ENCODE assay signal across 8 cellular contexts in the genomic region with DNA sequence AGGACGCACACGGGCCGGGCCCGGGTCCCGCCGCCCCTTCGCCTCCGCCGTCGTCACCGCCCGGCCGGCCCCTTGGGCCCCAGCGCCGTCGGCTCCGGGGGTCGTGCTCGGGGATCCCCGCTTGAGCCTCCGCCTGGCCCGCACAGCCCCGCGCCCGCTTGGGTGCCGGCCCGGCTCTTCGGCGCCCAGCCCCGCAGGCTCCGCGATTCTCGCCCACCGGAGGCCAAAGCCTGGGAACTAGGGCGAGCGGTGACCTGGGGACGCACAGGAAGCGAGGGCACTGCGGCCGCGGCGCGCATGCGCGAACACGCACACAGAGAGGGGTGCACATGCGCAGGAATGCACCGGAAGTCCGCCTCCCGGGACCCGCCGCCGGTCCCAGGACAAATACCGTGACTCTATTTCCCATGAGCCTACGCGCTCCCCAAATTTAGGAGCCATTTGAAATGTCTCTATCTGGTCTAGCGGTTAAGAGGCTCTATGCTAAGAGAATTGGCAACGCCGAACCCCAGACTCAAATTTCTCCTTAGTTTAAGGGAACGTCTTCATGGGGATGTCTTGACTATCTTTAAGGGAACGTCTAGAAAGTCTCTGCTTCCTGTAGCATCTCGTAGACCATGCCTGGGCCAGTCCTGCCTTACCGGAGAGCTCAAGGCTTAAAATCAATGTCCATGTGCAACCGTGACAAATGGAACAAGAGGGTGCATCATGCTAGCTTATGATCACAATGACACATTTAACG. TPM values are rescaled to one million over a fixed set of nuclear protein-coding genes. Genes with fewer than 3 reads are reported as not detected.
DNase-seq lines count a peak whose midpoint lies in the region; ATAC-seq, FAIRE-seq and TF ChIP-seq lines count a peak whose summit lies in the region.

A gene (minus strand): TSS at position 282 of the 742 bp plus-strand sequence. CDS start 1,774 bp downstream, outside the sequence.

- H3K27me3 ChIP-seq in Caco-2 (replicated peaks; ENCODE audit: control insufficient read depth, insufficient read depth, low read length), result no peaks in the 10 kb centered on the region
- no peaks in the 10 kb centered on the region for H3K27me3 ChIP-seq in effector memory CD4-positive, alpha-beta T cell (replicated peaks; ENCODE audit: control insufficient read depth, insufficient read depth, low read length, poor library complexity, severe bottlenecking)

- ATAC-seq in GM21381 (IDR thresholded peaks at IDR 0.05; ENCODE audit: unreplicated experiment) (peak; percentile 89), memory B cell (ENCODE audit: low read depth) (peak; percentile 89)

- peaks cover 8% of the 10 kb centered on the region for H3K4me1 Mint-ChIP-seq in Caco-2 (ENCODE audit: low read depth, unreplicated experiment)
- H3K4me1 Mint-ChIP-seq in memory B cell, result peaks cover 35% of the 10 kb centered on the region

- POLR2A ChIA-PET in Caco-2 (lab: Charles Lee), result no interaction called here

- peaks cover 17% of the 10 kb centered on the region for H3K36me3 Mint-ChIP-seq in Caco-2 (ENCODE audit: insufficient read depth, unreplicated experiment)
- H3K36me3 Mint-ChIP-seq in memory B cell, result peaks cover 20% of the 10 kb centered on the region

- CTCF ChIA-PET in Caco-2 (lab: Charles Lee), result no interaction called here

- peak; percentile 97 for DNase-seq in Caco-2
- peak; percentile 100 for DNase-seq in HTR-8/SVneo (ENCODE audit: insufficient read length, low spot score)
- DNase-seq in NOMO-1 treated with DMSO at 0.1 percent for 48 hours (lab: John Stamatoyannopoulos, UW; ENCODE audit: unreplicated experiment), result peak; percentile 90
- peak; percentile 91 to 92 for DNase-seq in activated CD8-positive, alpha-beta memory T cell treated with anti-CD3 and anti-CD28 coated beads for 4 hours (ENCODE audit: low read depth in 2 of 2)
- DNase-seq in effector memory CD4-positive, alpha-beta T cell, result peak; percentile 86 to 92 (median 90)
- peak; percentile 82 to 86 for DNase-seq in memory B cell (ENCODE audit: low spot score in 2 of 2)
- DNase-seq in stimulated activated CD8-positive, alpha-beta memory T cell treated with anti-CD3 and anti-CD28 coated beads, Interleukin-12 subunit alpha, Interleukin-12 subunit beta, amount 100 ng/mL, for 1 hour (ENCODE audit: low read depth), result peak; percentile 96

- peaks cover 22% of the 10 kb centered on the region for H3K9me3 Mint-ChIP-seq in Caco-2 (ENCODE audit: unreplicated experiment)
- peaks cover 3% of the 10 kb centered on the region for H3K9me3 Mint-ChIP-seq in memory B cell

- intact Hi-C loops in Caco-2 (cut with micrococcal nuclease; ENCODE audit: unreplicated experiment), result loop anchor here (1.0 to 2.0 kb wide), 2 partner anchors 22 to 70 kb away; a partner anchor contains a TSS

- peaks cover 16% of the 10 kb centered on the region for H3K9me3 ChIP-seq in Caco-2
- no peaks in the 10 kb centered on the region for H3K9me3 ChIP-seq in effector memory CD4-positive, alpha-beta T cell (ENCODE audit: control insufficient read depth, low read length)

- no peak for TF ChIP-seq CTCF in Caco-2 (IDR thresholded peaks at IDR 0.05; ENCODE audit: insufficient read depth in 1 of 2, low read depth in 1 of 2, low read length in 1 of 2, severe bottlenecking in 1 of 2, unreplicated experiment in 1 of 2)

- H3K27ac ChIP-seq in effector memory CD4-positive, alpha-beta T cell (ENCODE audit: insufficient read depth, low read length, poor library complexity, severe bottlenecking), result peak within 1 kb of the TSS; percentile 75

- peak; percentile 93 for FAIRE-seq in HTR-8/SVneo (lab: Jason Lieb, UNC)

- peak within 1 kb of the TSS; percentile 85 for H3K4me3 ChIP-seq in Caco-2 (ENCODE audit: low read depth, low read length)
- H3K4me3 ChIP-seq in effector memory CD4-positive, alpha-beta T cell (ENCODE audit: insufficient read depth, low read depth, low read length, poor library complexity, severe bottlenecking), result peak within 1 kb of the TSS; percentile 82

- H3K4me3 Mint-ChIP-seq in Caco-2 (ENCODE audit: unreplicated experiment), result peak within 1 kb of the TSS; percentile 88
- peak within 1 kb of the TSS; percentile 93 for H3K4me3 Mint-ChIP-seq in memory B cell

- H3K4me1 ChIP-seq in Caco-2, result no peaks in the 10 kb centered on the region
- H3K4me1 ChIP-seq in effector memory CD4-positive, alpha-beta T cell (ENCODE audit: control insufficient read depth, insufficient read depth, low read length, poor library complexity, severe bottlenecking), result peaks cover 12% of the 10 kb centered on the region

- peaks cover 8% of the 10 kb centered on the region for H3K36me3 ChIP-seq in Caco-2 (ENCODE audit: control insufficient read depth, insufficient read depth, low read length)
- H3K36me3 ChIP-seq in effector memory CD4-positive, alpha-beta T cell (ENCODE audit: control insufficient read depth, insufficient read depth, low read length), result peaks cover 17% of the 10 kb centered on the region

- H3K27me3 Mint-ChIP-seq in Caco-2 (ENCODE audit: insufficient read depth, unreplicated experiment) (no peaks in the 10 kb centered on the region), memory B cell (no peaks in the 10 kb centered on the region)

- H3K27ac Mint-ChIP-seq in Caco-2 (ENCODE audit: unreplicated experiment) (peak within 1 kb of the TSS; percentile 79), memory B cell (peak within 1 kb of the TSS; percentile 80)

- no TSS peak for BruUV-seq in Caco-2 (replicated peaks; lab: Mats Ljungman, UMichigan)

RNA-seq across cellular contexts. Expression of the gene that starts here (rescaled TPM):
- 26.1 and 30.4 TPM in 2 replicates for total RNA-seq in Caco-2 (2022)

Comparison
In these comparisons a context has a peak if more than half of its experiments do, and no peak if none do; other contexts are left out.
1. Peak in every context shown above with its lines: DNase-seq, ATAC-seq, H3K4me3 ChIP-seq and H3K27ac ChIP-seq.